ENCODE assay signal across 10 cellular contexts in genomic region chr9:33445941-33446506, GRCh38. TPM values are rescaled to one million over a fixed set of nuclear protein-coding genes. Genes with fewer than 3 reads are reported as not detected.
DNase-seq lines count a peak whose midpoint lies in the region; ATAC-seq, FAIRE-seq and TF ChIP-seq lines count a peak whose summit lies in the region.
"Had no signal": no experiment of that assay in that cellular context is flagged by ENCODE, and none has a peak within 500 bp of the region (broad histone marks: within the 10 kb centered on the region; RNA-seq: fewer than 3 reads in every experiment).

No MANE protein-coding gene starts in this region.

- H4K20me1 ChIP-seq in Loucy (ENCODE audit: insufficient read depth, low read length, poor library complexity, severe bottlenecking) (no peaks in the 10 kb centered on the region), K562 (replicated peaks; ENCODE audit: control insufficient read depth, insufficient read depth, low read length) (no peaks in the 10 kb centered on the region)

- no peak for TF ChIP-seq RAD21 in K562 (CRISPR knock-in tag; conservative IDR thresholded peaks at IDR 0.05 in 1 of 2, IDR thresholded peaks at IDR 0.05 in 1 of 2)

- H3K79me2 ChIP-seq in Loucy (ENCODE audit: insufficient read depth, low read length) (no peaks in the 10 kb centered on the region), K562 (ENCODE audit: control insufficient read depth, insufficient read depth, low read length) (peaks cover 20% of the 10 kb centered on the region)

- peak overlapping the region; percentile 68 to 73 for H3K4me3 ChIP-seq in CD4-positive, alpha-beta memory T cell (ENCODE audit: low read length in 2 of 2)
- H3K4me3 ChIP-seq in Loucy (ENCODE audit: low read length, poor library complexity, severe bottlenecking): peak overlapping the region; percentile 80
- H3K4me3 ChIP-seq in K562: peak overlapping the region; percentile 47; the same call in 1 of the 2 replicates

- H3F3A ChIP-seq in Loucy (ENCODE audit: low read depth): no peaks in the 10 kb centered on the region; the same call in 1 of the 2 replicates

- H3K27me3 Mint-ChIP-seq in CD4-positive, alpha-beta memory T cell: no peaks in the 10 kb centered on the region
- no peaks in the 10 kb centered on the region for H3K27me3 Mint-ChIP-seq in natural killer cell treated with Interleukin-12 subunit alpha and Interleukin-12 subunit beta and Interleukin-15 and Interleukin-18, amount 100 ng/mL, for 72 hours

- no peak for TF ChIP-seq CTCF in Loucy (conservative IDR thresholded peaks at IDR 0.05; ENCODE audit: low read length)
- TF ChIP-seq CTCF in K562 (IDR thresholded peaks at IDR 0.05 in 2 of 3, conservative IDR thresholded peaks at IDR 0.05 in 1 of 3; ENCODE audit: insufficient read depth in 2 of 3, low read depth in 1 of 3, low read length in 3 of 3): no peak

- peaks cover 32 to 82% (median 50%) of the 10 kb centered on the region in 4 donors for H3K4me1 Mint-ChIP-seq in CD4-positive, alpha-beta memory T cell
- H3K4me1 Mint-ChIP-seq in natural killer cell treated with Interleukin-12 subunit alpha and Interleukin-12 subunit beta and Interleukin-15 and Interleukin-18, amount 100 ng/mL, for 72 hours (ENCODE audit: low read depth in 2 of 2): peaks cover 27 to 35% of the 10 kb centered on the region in 2 donors

- no peak for DNase-seq in CD4-positive, alpha-beta memory T cell
- DNase-seq in K562 (ENCODE audit: extremely low read depth in 1 of 4, low spot score in 3 of 4) (peak; percentile 61 to 80 (median 74)), NCI-H748 treated with DMSO at 0.1 percent for 48 hours (lab: John Stamatoyannopoulos, UW) (no peak), occipital lobe (lab: John Stamatoyannopoulos, UW) (no peak)
- no peak for DNase-seq in natural killer cell treated with Interleukin-12 subunit alpha and Interleukin-12 subunit beta and Interleukin-15 and Interleukin-18, amount 100 ng/mL, for 72 hours (ENCODE audit: low spot score)
- DNase-seq: NCI-H2029, sigmoid colon had no signal

- peaks cover 70% of the 10 kb centered on the region for H3K4me1 ChIP-seq in CD4-positive, alpha-beta memory T cell (ENCODE audit: insufficient read depth, low read length)
- H3K4me1 ChIP-seq in Loucy (ENCODE audit: insufficient read depth, low read length, poor library complexity, severe bottlenecking) (peaks cover 29% of the 10 kb centered on the region), K562 (replicated peaks in 1 of 2; ENCODE audit: control insufficient read depth in 2 of 2, insufficient read depth in 2 of 2, low read length in 2 of 2) (peaks cover 33 to 52% of the 10 kb centered on the region in 2 experiments)

- peak overlapping the region; percentile 71 for H3K9ac ChIP-seq in Loucy (ENCODE audit: low read depth, low read length, poor library complexity, severe bottlenecking)
- peak overlapping the region; percentile 53 to 85; a peak in 3 of 4 replicates for H3K9ac ChIP-seq in K562 (ENCODE audit: insufficient read depth in 1 of 2, low read depth in 2 of 2, low read length in 2 of 2)

- no peaks in the 10 kb centered on the region for H3K27me3 ChIP-seq in CD4-positive, alpha-beta memory T cell (ENCODE audit: insufficient read depth, low read length)
- H3K27me3 ChIP-seq in Loucy (ENCODE audit: insufficient read depth, low read length, poor library complexity, severe bottlenecking) (no peaks in the 10 kb centered on the region), K562 (ENCODE audit: control insufficient read depth in 2 of 2, insufficient read depth in 2 of 2, low read length in 2 of 2) (no peaks in the 10 kb centered on the region)
- H3K27me3 ChIP-seq: sigmoid colon had no signal

- TF ChIP-seq EP300 in K562 (IDR thresholded peaks at IDR 0.05; ENCODE audit: low read length): 0 out of 2 replicates have a peak, but pooled peaks have one; percentile 16

- POLR2A ChIA-PET in CD4-positive, alpha-beta memory T cell (lab: Charles Lee; ENCODE audit: partially characterized antibody): interaction anchor here (2.4 to 17.8 kb wide), 8 partner anchors 10 to 156 kb away, joined by 9 to 299 read pairs (median 22); partner anchors contain the start of genes NFX1 and NOL6
- POLR2A ChIA-PET in K562 (lab: Yijun Ruan, JAX): no interaction called here

- peak overlapping the region; percentile 92 to 98 (median 94) for H3K4me3 Mint-ChIP-seq in CD4-positive, alpha-beta memory T cell
- peak overlapping the region; percentile 92 for H3K4me3 Mint-ChIP-seq in natural killer cell treated with Interleukin-12 subunit alpha and Interleukin-12 subunit beta and Interleukin-15 and Interleukin-18, amount 100 ng/mL, for 72 hours

- H3K27ac Mint-ChIP-seq in CD4-positive, alpha-beta memory T cell: peak overlapping the region; percentile 94 to 98 (median 95)
- peak overlapping the region; percentile 84 to 94 for H3K27ac Mint-ChIP-seq in natural killer cell treated with Interleukin-12 subunit alpha and Interleukin-12 subunit beta and Interleukin-15 and Interleukin-18, amount 100 ng/mL, for 72 hours

- TF ChIP-seq POLR2A in K562 (conservative IDR thresholded peaks at IDR 0.05): no peak

- H3K4me2 ChIP-seq in Loucy (ENCODE audit: low read depth, low read length, poor library complexity, severe bottlenecking): peak overlapping the region; percentile 94
- H3K4me2 ChIP-seq in K562 (ENCODE audit: insufficient read depth, low read length): peak overlapping the region; percentile 89

- CTCF ChIA-PET in CD4-positive, alpha-beta memory T cell (lab: Charles Lee; ENCODE audit: partially characterized antibody): interaction anchor here (2.0 to 16.3 kb wide), 4 partner anchors 12 to 42 kb away, joined by 17 to 562 read pairs (median 188); partner anchors contain the start of gene NOL6
- CTCF ChIA-PET in K562 (lab: Yijun Ruan, JAX; ENCODE audit: low intra/inter-chr PET ratio): no interaction called here

- H2AFZ ChIP-seq in Loucy (ENCODE audit: low read length) (no peak overlapping the region; the same call in 1 of the 2 replicates), K562 (ENCODE audit: low read depth, low read length) (peak overlapping the region; percentile 82)

- peak overlapping the region; percentile 75 for H3K27ac ChIP-seq in CD4-positive, alpha-beta memory T cell (ENCODE audit: low read depth, low read length)
- peak overlapping the region; percentile 80 for H3K27ac ChIP-seq in K562 (ENCODE audit: extremely low read depth, low read depth, low read length)

- intact Hi-C loops in CD4-positive, alpha-beta memory T cell (cut with micrococcal nuclease): loop anchor here (1.0 to 5.0 kb wide), 6 partner anchors 12 to 154 kb away; partner anchors contain the start of genes NFX1 and NOL6
- intact Hi-C loops in K562 (cut with micrococcal nuclease): loop anchor here (2.0 kb wide), 2 partner anchors 43 to 71 kb away; partner anchors contain the start of gene AQP7

- ATAC-seq in K562 (peak; percentile 30), GM21723 (IDR thresholded peaks at IDR 0.05; ENCODE audit: unreplicated experiment) (no peak)
- ATAC-seq in natural killer cell treated with Interleukin-12 subunit alpha and Interleukin-12 subunit beta and Interleukin-15 and Interleukin-18, amount 100 ng/mL, for 72 hours: no peak
- no peak for ATAC-seq in activated CD4-positive, CD25-positive, alpha-beta regulatory T cell treated with anti-CD3 and anti-CD28 coated beads, Interleukin-2, amount 50 U/mL, for 24 hours

- H3K9me3 ChIP-seq in CD4-positive, alpha-beta memory T cell (ENCODE audit: control insufficient read depth in 1 of 2, low read length in 2 of 2): no peaks in the 10 kb centered on the region
- H3K9me3 ChIP-seq in Loucy (ENCODE audit: insufficient read depth, low read depth, low read length) (no peaks in the 10 kb centered on the region), K562 (replicated peaks; ENCODE audit: control insufficient read depth, insufficient read depth, low read depth, low read length) (no peaks in the 10 kb centered on the region)
- H3K9me3 ChIP-seq: sigmoid colon had no signal

- no peaks in the 10 kb centered on the region for H3K9me1 ChIP-seq in K562 (ENCODE audit: control insufficient read depth, insufficient read depth, low read length)

- no peak for FAIRE-seq in K562 (lab: Jason Lieb, UNC)

- in situ Hi-C loops in K562 (cut with MboI): no loop called here

- no TSS peak for BruUV-seq in K562 (replicated peaks; lab: Mats Ljungman, UMichigan)

- WGBS in K562 (ENCODE audit: insufficient coverage, low coverage, missing lambda C conversion rate): 8% methylated on average over 4 of the region's 5 CpGs

- no peaks in the 10 kb centered on the region for H3K9me2 ChIP-seq in Loucy (replicated peaks; ENCODE audit: low read depth, low read length)

- no peaks in the 10 kb centered on the region for H3K9me3 Mint-ChIP-seq in CD4-positive, alpha-beta memory T cell
- no peaks in the 10 kb centered on the region for H3K9me3 Mint-ChIP-seq in natural killer cell treated with Interleukin-12 subunit alpha and Interleukin-12 subunit beta and Interleukin-15 and Interleukin-18, amount 100 ng/mL, for 72 hours

- H3K36me3 Mint-ChIP-seq in CD4-positive, alpha-beta memory T cell: peaks cover 38 to 52% of the 10 kb centered on the region in 2 donors
- H3K36me3 Mint-ChIP-seq in natural killer cell treated with Interleukin-12 subunit alpha and Interleukin-12 subunit beta and Interleukin-15 and Interleukin-18, amount 100 ng/mL, for 72 hours: no peaks in the 10 kb centered on the region

- H3K36me3 ChIP-seq in CD4-positive, alpha-beta memory T cell (ENCODE audit: insufficient read depth, low read length): peaks cover 30% of the 10 kb centered on the region
- H3K36me3 ChIP-seq in Loucy (ENCODE audit: insufficient read depth, low read length) (no peaks in the 10 kb centered on the region), K562 (ENCODE audit: control insufficient read depth, insufficient read depth, low read length) (peaks cover 12% of the 10 kb centered on the region; the same call in 1 of the 3 replicates)
- H3K36me3 ChIP-seq: sigmoid colon had no signal

RNA-seq across cellular contexts. Expression of gene AQP3, which starts 1.4 kb away (rescaled TPM):
- 100 to 1,000 TPM; 172 TPM for total RNA-seq in CD4-positive, alpha-beta memory T cell
- 100 to 1,000 TPM; 484 to 562 TPM for polyA plus RNA-seq in CD4-positive, alpha-beta memory T cell
- total RNA-seq in K562 (2011; cell fraction: chromatin; rRNA removed; ENCODE audit: low replicate concordance): 13.3 and 46.7 TPM in 2 replicates
- 57.8 and 76.0 TPM in 2 replicates for total RNA-seq in K562 (2011; cell fraction: nucleolus; rRNA removed)
- total RNA-seq in K562 (2011; cell fraction: nucleoplasm; rRNA removed): 30.8 and 35.2 TPM in 2 replicates
- total RNA-seq in K562 (2014; rRNA removed) (17.6 and 26.9 TPM in 2 replicates), K562 (2014; rRNA removed; fragmentation: Illumina TruSeq; extraction: Trizol) (11.1 and 12.8 TPM in 2 replicates), K562 (2015; rRNA removed; fragmentation: Illumina TruSeq; extraction: Trizol) (13.3 and 15.1 TPM in 2 replicates), K562 (2021) (25.5 and 27.1 TPM in 2 replicates), occipital lobe (not detected)
- polyA plus RNA-seq in K562 (2011; rRNA removed) (25.8 and 31.5 TPM in 2 replicates), K562 (2014; fragmentation: Illumina TruSeq; extraction: Trizol) (25.0 and 30.0 TPM in 2 replicates), K562 (2014; fragmentation: Nextera tagmentation; extraction: Ambion mirVana) (1 to 10 TPM; 4.2 to 6.0 TPM), K562 (2014; rRNA removed) (25.3 and 29.9 TPM in 2 replicates)
- 51.7 and 150 TPM in 2 replicates for polyA plus RNA-seq in K562 (2011; cell fraction: cytosol; rRNA removed)
- polyA plus RNA-seq in K562 (2011; cell fraction: nucleus; rRNA removed): 29.5 and 64.4 TPM in 2 replicates
- 11.3 and 35.0 TPM in 2 replicates for polyA plus RNA-seq in K562 (2012)
- polyA minus RNA-seq in K562 (2011; rRNA and poly(A)+ RNA removed): 12.9 and 30.5 TPM in 2 replicates
- 34.6 and 39.6 TPM in 2 replicates for polyA minus RNA-seq in K562 (2011; cell fraction: cytosol; rRNA and poly(A)+ RNA removed)
- 6.3 and 7.5 TPM in 2 replicates for polyA minus RNA-seq in K562 (2011; cell fraction: nucleus; rRNA and poly(A)+ RNA removed)
- 1 to 10 TPM; 1.4 to 1.9 TPM for total RNA-seq in natural killer cell treated with Interleukin-12 subunit alpha and Interleukin-12 subunit beta and Interleukin-15 and Interleukin-18, amount 100 ng/mL, for 72 hours

RNA-seq across cellular contexts. Expression of gene NOL6, which starts 27.7 kb away (rescaled TPM):
- 10 to 100 TPM; 39.1 to 41.1 TPM for total RNA-seq in CD4-positive, alpha-beta memory T cell
- polyA plus RNA-seq in CD4-positive, alpha-beta memory T cell: 10 to 100 TPM; 11.7 to 28.1 TPM
- 80.3 and 225 TPM in 2 replicates for total RNA-seq in K562 (2011; cell fraction: chromatin; rRNA removed; ENCODE audit: low replicate concordance)
- total RNA-seq in K562 (2011; cell fraction: nucleolus; rRNA removed): 122 and 123 TPM in 2 replicates
- total RNA-seq in K562 (2011; cell fraction: nucleoplasm; rRNA removed): 77.3 and 80.3 TPM in 2 replicates
- total RNA-seq in K562 (2014; rRNA removed) (23.0 and 37.0 TPM in 2 replicates), K562 (2014; rRNA removed; fragmentation: Illumina TruSeq; extraction: Trizol) (23.0 and 27.0 TPM in 2 replicates), K562 (2015; rRNA removed; fragmentation: Illumina TruSeq; extraction: Trizol) (29.8 and 31.0 TPM in 2 replicates), K562 (2021) (58.9 and 61.1 TPM in 2 replicates), occipital lobe (13.9 TPM)
- polyA plus RNA-seq in K562 (2011; rRNA removed) (23.5 and 42.1 TPM in 2 replicates), K562 (2014; fragmentation: Illumina TruSeq; extraction: Trizol) (49.9 and 51.2 TPM in 2 replicates), K562 (2014; fragmentation: Nextera tagmentation; extraction: Ambion mirVana) (1 to 10 TPM; 7.7 to 9.4 TPM), K562 (2014; rRNA removed) (33.5 and 35.0 TPM in 2 replicates)
- 21.5 and 30.8 TPM in 2 replicates for polyA plus RNA-seq in K562 (2011; cell fraction: cytosol; rRNA removed)
- 106 and 124 TPM in 2 replicates for polyA plus RNA-seq in K562 (2011; cell fraction: nucleus; rRNA removed)
- polyA plus RNA-seq in K562 (2012): 25.7 and 37.3 TPM in 2 replicates
- polyA minus RNA-seq in K562 (2011; rRNA and poly(A)+ RNA removed): 24.9 and 28.2 TPM in 2 replicates
- polyA minus RNA-seq in K562 (2011; cell fraction: cytosol; rRNA and poly(A)+ RNA removed): 21.5 and 28.5 TPM in 2 replicates
- polyA minus RNA-seq in K562 (2011; cell fraction: nucleus; rRNA and poly(A)+ RNA removed): 39.3 and 50.3 TPM in 2 replicates
- total RNA-seq in natural killer cell treated with Interleukin-12 subunit alpha and Interleukin-12 subunit beta and Interleukin-15 and Interleukin-18, amount 100 ng/mL, for 72 hours: 100 to 1,000 TPM in 1 of 2 donors, 10 to 100 TPM in 1; 48.3 to 104 TPM

RNA-seq across cellular contexts. Expression of gene AQP7, which starts 43.7 kb away (rescaled TPM):
- under 1 TPM in 1 of 2 experiments, not detected in 1; 0.81 TPM for total RNA-seq in CD4-positive, alpha-beta memory T cell
- polyA plus RNA-seq in CD4-positive, alpha-beta memory T cell: under 1 TPM in 1 of 2 donors, not detected in 1; 0.30 TPM
- total RNA-seq in K562 (2011; cell fraction: chromatin; rRNA removed; ENCODE audit: low replicate concordance): 0.70 and 1.6 TPM in 2 replicates
- total RNA-seq in K562 (2011; cell fraction: nucleolus; rRNA removed): 0.50 and 1.3 TPM in 2 replicates
- 1.3 and 2.0 TPM in 2 replicates for total RNA-seq in K562 (2011; cell fraction: nucleoplasm; rRNA removed)
- total RNA-seq in K562 (2014; rRNA removed) (not detected in 2 replicates), K562 (2014; rRNA removed; fragmentation: Illumina TruSeq; extraction: Trizol) (0.06 TPM in 1 of 2 replicates, not detected in the other), K562 (2015; rRNA removed; fragmentation: Illumina TruSeq; extraction: Trizol) (not detected in 2 replicates), K562 (2021) (0.04 and 0.13 TPM in 2 replicates), occipital lobe (not detected)
- polyA plus RNA-seq in K562 (2011; rRNA removed) (0.50 and 0.53 TPM in 2 replicates), K562 (2014; fragmentation: Illumina TruSeq; extraction: Trizol) (0.07 and 0.15 TPM in 2 replicates), K562 (2014; fragmentation: Nextera tagmentation; extraction: Ambion mirVana) (under 1 TPM in 1 of 2 experiments, not detected in 1; 0.11 TPM), K562 (2014; rRNA removed) (0.04 and 0.46 TPM in 2 replicates)
- polyA plus RNA-seq in K562 (2011; cell fraction: cytosol; rRNA removed): 0.25 and 1.5 TPM in 2 replicates
- 1.5 and 1.9 TPM in 2 replicates for polyA plus RNA-seq in K562 (2011; cell fraction: nucleus; rRNA removed)
- 0.17 and 0.66 TPM in 2 replicates for polyA plus RNA-seq in K562 (2012)
- polyA minus RNA-seq in K562 (2011; rRNA and poly(A)+ RNA removed): 0.18 and 0.81 TPM in 2 replicates
- polyA minus RNA-seq in K562 (2011; cell fraction: cytosol; rRNA and poly(A)+ RNA removed): not detected in 2 replicates
- 0.22 TPM in 1 of 2 replicates, not detected in the other for polyA minus RNA-seq in K562 (2011; cell fraction: nucleus; rRNA and poly(A)+ RNA removed)
- total RNA-seq in natural killer cell treated with Interleukin-12 subunit alpha and Interleukin-12 subunit beta and Interleukin-15 and Interleukin-18, amount 100 ng/mL, for 72 hours: not detected

Comparison
In these comparisons a context has a peak if more than half of its experiments do, and no peak if none do; other contexts are left out.
1. DNase-seq: peak in K562 (4 of 4); none in CD4-positive, alpha-beta memory T cell (0 of 5), natural killer cell treated with Interleukin-12 subunit alpha and Interleukin-12 subunit beta and Interleukin-15 and Interleukin-18, amount 100 ng/mL, for 72 hours (single experiment), NCI-H748 treated with DMSO at 0.1 percent for 48 hours (single experiment) and occipital lobe (single experiment).
2. Peak in every context shown above with its lines, with median percentiles within 50 percentile points of each other: H3K4me3 ChIP-seq.